In genomic region chr16:741986-742629, GRCh38 we compare ENCODE assay signal across 11 cellular contexts. TPM values are rescaled to one million over a fixed set of nuclear protein-coding genes. Genes with fewer than 3 reads are reported as not detected.
DNase-seq lines count a peak whose midpoint lies in the region; ATAC-seq lines count a peak whose summit lies in the region.
"Had no signal": no experiment of that assay in that cellular context is flagged by ENCODE, and none has a peak within 500 bp of the region (broad histone marks: within the 10 kb centered on the region; RNA-seq: fewer than 3 reads in every experiment).

No MANE protein-coding gene starts in this region.

- H3K9me3 ChIP-seq in BLaER1 (no peaks in the 10 kb centered on the region), HAP-1 (no peaks in the 10 kb centered on the region)

- ATAC-seq in naive B cell (ENCODE audit: low read depth in 2 of 2) (no peak), HG02840 (IDR thresholded peaks at IDR 0.05; ENCODE audit: low FRiP score, unreplicated experiment) (no peak)

- no peaks in the 10 kb centered on the region for H3K27me3 ChIP-seq in BLaER1
- no peaks in the 10 kb centered on the region for H3K27me3 ChIP-seq in HAP-1 (ENCODE audit: low read depth)

- no peaks in the 10 kb centered on the region for H4K20me1 ChIP-seq in BLaER1

- peaks cover 16% of the 10 kb centered on the region for H3K4me1 Mint-ChIP-seq in activated CD4-positive, alpha-beta memory T cell treated with anti-CD3 and anti-CD28 coated beads, Interleukin-2, amount 10 ng/mL, durations not matched to agents 7 days and 5 days
- peaks cover 12 to 21% (median 12%) of the 10 kb centered on the region in 3 donors for H3K4me1 Mint-ChIP-seq in naive B cell

- CTCF ChIA-PET in activated CD4-positive, alpha-beta memory T cell treated with anti-CD3 and anti-CD28 coated beads, Interleukin-2, amount 10 ng/mL, durations not matched to agents 7 days and 5 days (lab: Charles Lee) = interaction anchor here (1.2 to 2.1 kb wide), 3 partner anchors 14 to 222 kb away, joined by 3 to 9 read pairs (median 4); no protein-coding TSS in a partner anchor

- H3K27ac Mint-ChIP-seq in activated CD4-positive, alpha-beta memory T cell treated with anti-CD3 and anti-CD28 coated beads, Interleukin-2, amount 10 ng/mL, durations not matched to agents 7 days and 5 days = no peak overlapping the region
- peak overlapping the region in 2 of 6 donors; percentile 51 to 56 for H3K27ac Mint-ChIP-seq in naive B cell

- no peaks in the 10 kb centered on the region for H3K27me3 Mint-ChIP-seq in activated CD4-positive, alpha-beta memory T cell treated with anti-CD3 and anti-CD28 coated beads, Interleukin-2, amount 10 ng/mL, durations not matched to agents 7 days and 5 days
- H3K27me3 Mint-ChIP-seq in naive B cell = no peaks in the 10 kb centered on the region

- peak overlapping the region; percentile 66 for H3K4me3 Mint-ChIP-seq in activated CD4-positive, alpha-beta memory T cell treated with anti-CD3 and anti-CD28 coated beads, Interleukin-2, amount 10 ng/mL, durations not matched to agents 7 days and 5 days
- peak overlapping the region; percentile 52 to 88 (median 80) for H3K4me3 Mint-ChIP-seq in naive B cell

- H3K4me3 ChIP-seq in BLaER1 (no peak overlapping the region), HAP-1 (no peak overlapping the region)

- POLR2A ChIA-PET in activated CD4-positive, alpha-beta memory T cell treated with anti-CD3 and anti-CD28 coated beads, Interleukin-2, amount 10 ng/mL, durations not matched to agents 7 days and 5 days (lab: Charles Lee) = interaction anchor here (1.5 kb wide), 1 partner anchor 40 kb away, joined by 4 read pairs; no protein-coding TSS in a partner anchor

- in situ Hi-C loops in HAP-1 (cut with MboI; ENCODE audit: low sequenced_read_pairs) = no loop called here

- H3K36me3 Mint-ChIP-seq in activated CD4-positive, alpha-beta memory T cell treated with anti-CD3 and anti-CD28 coated beads, Interleukin-2, amount 10 ng/mL, durations not matched to agents 7 days and 5 days (ENCODE audit: low read depth) = peaks cover 13% of the 10 kb centered on the region
- no peaks in the 10 kb centered on the region for H3K36me3 Mint-ChIP-seq in naive B cell

- DNase-seq in COLO668 (lab: John Stamatoyannopoulos, UW; ENCODE audit: unreplicated experiment) = peak; percentile 56
- no peak for DNase-seq in activated CD4-positive, alpha-beta memory T cell treated with anti-CD3 and anti-CD28 coated beads, Interleukin-2, amount 10 ng/mL, durations not matched to agents 7 days and 5 days
- no peak for DNase-seq in naive B cell
- DNase-seq in AG08395 (ENCODE audit: low spot score) = no peak
- no peak for DNase-seq in HAP-1 (ENCODE audit: low spot score in 2 of 2)
- DNase-seq: activated CD4-positive, alpha-beta T cell treated with anti-CD3 and anti-CD28 coated beads, Interleukin-2, amount 50 U/mL, for 1 hour; erythroblast; GF-D8; stimulated activated CD4-positive, alpha-beta T cell treated with anti-CD3 and anti-CD28 coated beads, Interleukin-2, amount 100 ng/mL, for 48 hours had no signal

- peak overlapping the region; percentile 35 for H3K4me2 ChIP-seq in BLaER1

- peaks cover under 1% of the 10 kb centered on the region for H3K36me3 ChIP-seq in BLaER1
- H3K36me3 ChIP-seq in HAP-1 (replicated peaks) = peaks cover 10% of the 10 kb centered on the region

- no peaks in the 10 kb centered on the region for H3K9me3 Mint-ChIP-seq in activated CD4-positive, alpha-beta memory T cell treated with anti-CD3 and anti-CD28 coated beads, Interleukin-2, amount 10 ng/mL, durations not matched to agents 7 days and 5 days
- no peaks in the 10 kb centered on the region for H3K9me3 Mint-ChIP-seq in naive B cell

- no peak overlapping the region for H3K27ac ChIP-seq in BLaER1

- H3K4me1 ChIP-seq in BLaER1 = peaks cover 49% of the 10 kb centered on the region
- peaks cover 6% of the 10 kb centered on the region for H3K4me1 ChIP-seq in HAP-1

- H3K9ac ChIP-seq in BLaER1 = no peak overlapping the region

RNA-seq across cellular contexts. Expression of gene CIAO3, which starts 1.3 kb away (rescaled TPM):
- 10 to 100 TPM; 34.0 to 34.8 TPM for total RNA-seq in activated CD4-positive, alpha-beta memory T cell treated with anti-CD3 and anti-CD28 coated beads, Interleukin-2, amount 10 ng/mL, durations not matched to agents 7 days and 5 days
- 10 to 100 TPM; 14.1 to 29.6 (median 20.5) TPM for polyA plus RNA-seq in naive B cell (ENCODE audit: low read depth in 6 of 6)

RNA-seq across cellular contexts. Expression of gene HAGHL, which starts 15.2 kb away (rescaled TPM):
- total RNA-seq in activated CD4-positive, alpha-beta memory T cell treated with anti-CD3 and anti-CD28 coated beads, Interleukin-2, amount 10 ng/mL, durations not matched to agents 7 days and 5 days = 1 to 10 TPM; 8.9 to 9.1 TPM
- polyA plus RNA-seq in naive B cell (ENCODE audit: low read depth in 6 of 6) = 1 to 10 TPM; 1.5 to 8.5 (median 2.9) TPM

RNA-seq across cellular contexts. Expression of gene CCDC78, which starts 15.9 kb away (rescaled TPM):
- 1 to 10 TPM; 1.9 to 2.3 TPM for total RNA-seq in activated CD4-positive, alpha-beta memory T cell treated with anti-CD3 and anti-CD28 coated beads, Interleukin-2, amount 10 ng/mL, durations not matched to agents 7 days and 5 days
- polyA plus RNA-seq in naive B cell (ENCODE audit: low read depth in 6 of 6) = under 1 TPM in 2 of 6 donors, not detected in 4; 0.41 to 0.95 TPM

RNA-seq across cellular contexts. Expression of gene MSLN, which starts 18.4 kb away (rescaled TPM):
- total RNA-seq in activated CD4-positive, alpha-beta memory T cell treated with anti-CD3 and anti-CD28 coated beads, Interleukin-2, amount 10 ng/mL, durations not matched to agents 7 days and 5 days = not detected
- polyA plus RNA-seq in naive B cell (ENCODE audit: low read depth in 6 of 6) = not detected

RNA-seq across cellular contexts. Expression of gene ANTKMT, which starts 21.2 kb away (rescaled TPM):
- total RNA-seq in activated CD4-positive, alpha-beta memory T cell treated with anti-CD3 and anti-CD28 coated beads, Interleukin-2, amount 10 ng/mL, durations not matched to agents 7 days and 5 days = 1 to 10 TPM; 8.4 to 9.3 TPM
- polyA plus RNA-seq in naive B cell (ENCODE audit: low read depth in 6 of 6) = 10 to 100 TPM; 21.5 to 62.0 (median 38.0) TPM
